Comparison of ENCODE assay signal across 1 cellular context in the genomic region with DNA sequence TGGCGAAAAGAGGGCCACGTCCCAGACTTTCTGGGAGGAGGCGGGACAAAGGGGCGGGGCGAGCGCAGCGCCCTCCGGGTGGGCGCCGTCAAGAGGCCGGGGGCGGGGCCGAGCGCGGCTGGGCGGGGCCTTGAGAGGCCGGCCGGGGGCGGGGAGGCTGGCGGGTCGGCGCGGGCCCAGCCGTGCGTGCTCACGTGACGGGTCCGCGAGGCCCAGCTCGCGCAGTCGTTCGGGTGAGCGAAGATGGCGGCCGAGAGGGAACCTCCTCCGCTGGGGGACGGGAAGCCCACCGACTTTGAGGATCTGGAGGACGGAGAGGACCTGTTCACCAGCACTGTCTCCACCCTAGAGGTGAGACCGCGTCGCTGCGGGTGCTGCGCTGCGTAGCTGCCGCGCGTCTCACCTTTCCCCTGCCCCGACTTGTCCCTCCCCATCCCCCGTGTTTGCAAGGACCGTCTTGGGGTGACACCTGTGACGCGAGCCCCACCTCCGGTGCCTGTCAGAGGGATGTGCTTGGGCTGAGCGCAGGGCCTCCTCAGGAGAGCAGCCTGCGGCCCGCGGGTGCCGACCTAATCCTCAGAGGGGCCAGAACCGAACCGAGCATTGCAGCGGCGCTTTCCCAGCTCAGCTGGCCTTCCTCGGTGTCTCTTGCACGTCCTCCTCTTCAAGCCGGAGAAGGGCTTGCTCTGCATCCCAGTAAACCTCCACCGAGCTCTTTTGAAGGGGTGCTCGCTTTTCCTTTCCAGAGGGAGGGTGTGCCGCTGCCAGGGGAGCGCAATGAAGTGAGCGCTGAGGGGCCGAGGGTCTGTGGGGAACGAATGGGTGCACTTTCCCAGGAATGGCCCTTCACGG.
TF ChIP-seq lines count a peak whose summit lies in the region.

Gene SNX2 (plus strand): TSS at position 220 of the 852 bp plus-strand sequence. CDS start 24 bp downstream, at position 244.

TF ChIP-seq in HepG2, 621 proteins besides CTCF, POLR2A, EP300 and RAD21 (continued from another document and continues in another):
- TF ChIP-seq, protein P1, sequence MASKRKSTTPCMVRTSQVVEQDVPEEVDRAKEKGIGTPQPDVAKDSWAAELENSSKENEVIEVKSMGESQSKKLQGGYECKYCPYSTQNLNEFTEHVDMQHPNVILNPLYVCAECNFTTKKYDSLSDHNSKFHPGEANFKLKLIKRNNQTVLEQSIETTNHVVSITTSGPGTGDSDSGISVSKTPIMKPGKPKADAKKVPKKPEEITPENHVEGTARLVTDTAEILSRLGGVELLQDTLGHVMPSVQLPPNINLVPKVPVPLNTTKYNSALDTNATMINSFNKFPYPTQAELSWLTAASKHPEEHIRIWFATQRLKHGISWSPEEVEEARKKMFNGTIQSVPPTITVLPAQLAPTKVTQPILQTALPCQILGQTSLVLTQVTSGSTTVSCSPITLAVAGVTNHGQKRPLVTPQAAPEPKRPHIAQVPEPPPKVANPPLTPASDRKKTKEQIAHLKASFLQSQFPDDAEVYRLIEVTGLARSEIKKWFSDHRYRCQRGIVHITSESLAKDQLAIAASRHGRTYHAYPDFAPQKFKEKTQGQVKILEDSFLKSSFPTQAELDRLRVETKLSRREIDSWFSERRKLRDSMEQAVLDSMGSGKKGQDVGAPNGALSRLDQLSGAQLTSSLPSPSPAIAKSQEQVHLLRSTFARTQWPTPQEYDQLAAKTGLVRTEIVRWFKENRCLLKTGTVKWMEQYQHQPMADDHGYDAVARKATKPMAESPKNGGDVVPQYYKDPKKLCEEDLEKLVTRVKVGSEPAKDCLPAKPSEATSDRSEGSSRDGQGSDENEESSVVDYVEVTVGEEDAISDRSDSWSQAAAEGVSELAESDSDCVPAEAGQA (IDR thresholded peaks at IDR 0.05; ENCODE audit: low read depth), result no peak
- TF ChIP-seq, protein P1 (CRISPR knock-in tag; IDR thresholded peaks at IDR 0.05; ENCODE audit: borderline replicate concordance), result no peak; the same call in 1 of the 2 replicates
- peak; percentile 57; the same call in 1 of the 2 replicates for TF ChIP-seq TFDP1 (CRISPR knock-in tag; IDR thresholded peaks at IDR 0.05; ENCODE audit: borderline replicate concordance)
- TF ChIP-seq PRDM10 (CRISPR knock-in tag; IDR thresholded peaks at IDR 0.05; ENCODE audit: low read depth), result no peak
- no peak for TF ChIP-seq SCMH1 (CRISPR knock-in tag; IDR thresholded peaks at IDR 0.05; ENCODE audit: borderline replicate concordance)
- no peak for TF ChIP-seq PAXIP1 (CRISPR knock-in tag; conservative IDR thresholded peaks at IDR 0.05)
- 0 out of 2 replicates have a peak, but pooled peaks have one; percentile 55 for TF ChIP-seq ZNF503 (CRISPR knock-in tag; IDR thresholded peaks at IDR 0.05)
- TF ChIP-seq ZNF451 (CRISPR knock-in tag; IDR thresholded peaks at IDR 0.05), result 0 out of 2 replicates have a peak, but pooled peaks have one; percentile 27
- TF ChIP-seq NAIF1 (CRISPR knock-in tag; IDR thresholded peaks at IDR 0.05; ENCODE audit: borderline replicate concordance), result 0 out of 2 replicates have a peak, but pooled peaks have one; percentile 26
- TF ChIP-seq, protein P2, sequence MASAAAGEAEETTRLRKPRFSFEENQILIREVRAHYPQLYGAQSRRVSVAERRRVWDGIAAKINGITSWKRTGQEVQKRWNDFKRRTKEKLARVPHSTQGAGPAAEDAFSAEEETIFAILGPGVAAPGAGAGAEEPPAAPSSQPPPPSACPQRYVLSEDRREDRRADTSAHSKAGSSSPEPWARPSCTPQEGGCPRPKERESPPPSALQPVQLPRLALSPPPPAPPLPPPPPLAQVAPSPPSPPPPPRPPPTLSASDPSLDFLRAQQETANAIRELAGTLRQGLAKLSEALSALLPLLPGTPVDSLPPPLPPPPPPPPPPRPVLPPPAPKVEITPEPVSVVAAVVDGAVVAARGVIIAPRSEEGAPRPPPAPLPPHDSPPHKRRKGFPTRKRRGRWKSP (CRISPR knock-in tag; IDR thresholded peaks at IDR 0.05), result no peak
- TF ChIP-seq RBM39 (IDR thresholded peaks at IDR 0.05; ENCODE audit: low read depth, low read length, poor library complexity, severe bottlenecking), result peak; percentile 56
- TF ChIP-seq ZNF160 (CRISPR knock-in tag; IDR thresholded peaks at IDR 0.05), result peak; percentile 79; the same call in 1 of the 2 replicates
- TF ChIP-seq ZNF274 (CRISPR knock-in tag; IDR thresholded peaks at IDR 0.05), result peak; percentile 64
- TF ChIP-seq REL (CRISPR knock-in tag; conservative IDR thresholded peaks at IDR 0.05), result no peak
- 0 out of 2 replicates have a peak, but pooled peaks have one; percentile 63 for TF ChIP-seq TMF1 (CRISPR knock-in tag; IDR thresholded peaks at IDR 0.05; ENCODE audit: low read depth)
- TF ChIP-seq HOXA5 (CRISPR knock-in tag; IDR thresholded peaks at IDR 0.05), result peak; percentile 53; the same call in 1 of the 2 replicates
- TF ChIP-seq HDAC6 (IDR thresholded peaks at IDR 0.05; ENCODE audit: low read depth, low read length), result no peak
- no peak for TF ChIP-seq SP1 (IDR thresholded peaks at IDR 0.05)
- TF ChIP-seq SP1 (CRISPR knock-in tag; IDR thresholded peaks at IDR 0.05), result peak; percentile 57; the same call in 1 of the 2 replicates
- TF ChIP-seq, protein P3, sequence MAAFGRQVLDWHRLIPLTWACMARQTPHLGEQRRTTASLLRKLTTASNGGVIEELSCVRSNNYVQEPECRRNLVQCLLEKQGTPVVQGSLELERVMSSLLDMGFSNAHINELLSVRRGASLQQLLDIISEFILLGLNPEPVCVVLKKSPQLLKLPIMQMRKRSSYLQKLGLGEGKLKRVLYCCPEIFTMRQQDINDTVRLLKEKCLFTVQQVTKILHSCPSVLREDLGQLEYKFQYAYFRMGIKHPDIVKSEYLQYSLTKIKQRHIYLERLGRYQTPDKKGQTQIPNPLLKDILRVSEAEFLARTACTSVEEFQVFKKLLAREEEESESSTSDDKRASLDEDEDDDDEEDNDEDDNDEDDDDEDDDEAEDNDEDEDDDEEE (CRISPR knock-in tag; IDR thresholded peaks at IDR 0.05), result peak; percentile 83
- TF ChIP-seq, protein P4, sequence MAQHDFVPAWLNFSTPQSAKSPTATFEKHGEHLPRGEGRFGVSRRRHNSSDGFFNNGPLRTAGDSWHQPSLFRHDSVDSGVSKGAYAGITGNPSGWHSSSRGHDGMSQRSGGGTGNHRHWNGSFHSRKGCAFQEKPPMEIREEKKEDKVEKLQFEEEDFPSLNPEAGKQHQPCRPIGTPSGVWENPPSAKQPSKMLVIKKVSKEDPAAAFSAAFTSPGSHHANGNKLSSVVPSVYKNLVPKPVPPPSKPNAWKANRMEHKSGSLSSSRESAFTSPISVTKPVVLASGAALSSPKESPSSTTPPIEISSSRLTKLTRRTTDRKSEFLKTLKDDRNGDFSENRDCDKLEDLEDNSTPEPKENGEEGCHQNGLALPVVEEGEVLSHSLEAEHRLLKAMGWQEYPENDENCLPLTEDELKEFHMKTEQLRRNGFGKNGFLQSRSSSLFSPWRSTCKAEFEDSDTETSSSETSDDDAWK (CRISPR knock-in tag; IDR thresholded peaks at IDR 0.05), result no peak
- no peak for TF ChIP-seq DPF2 (CRISPR knock-in tag; IDR thresholded peaks at IDR 0.05; ENCODE audit: borderline replicate concordance, low read depth)
- TF ChIP-seq KDM3A (CRISPR knock-in tag; IDR thresholded peaks at IDR 0.05; ENCODE audit: low read depth), result no peak
- TF ChIP-seq, protein P5, sequence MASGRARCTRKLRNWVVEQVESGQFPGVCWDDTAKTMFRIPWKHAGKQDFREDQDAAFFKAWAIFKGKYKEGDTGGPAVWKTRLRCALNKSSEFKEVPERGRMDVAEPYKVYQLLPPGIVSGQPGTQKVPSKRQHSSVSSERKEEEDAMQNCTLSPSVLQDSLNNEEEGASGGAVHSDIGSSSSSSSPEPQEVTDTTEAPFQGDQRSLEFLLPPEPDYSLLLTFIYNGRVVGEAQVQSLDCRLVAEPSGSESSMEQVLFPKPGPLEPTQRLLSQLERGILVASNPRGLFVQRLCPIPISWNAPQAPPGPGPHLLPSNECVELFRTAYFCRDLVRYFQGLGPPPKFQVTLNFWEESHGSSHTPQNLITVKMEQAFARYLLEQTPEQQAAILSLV (CRISPR knock-in tag; IDR thresholded peaks at IDR 0.05; ENCODE audit: borderline replicate concordance), result peak; percentile 53; the same call in 1 of the 2 replicates
- no peak for TF ChIP-seq ZNF891 (CRISPR knock-in tag; IDR thresholded peaks at IDR 0.05)
- 0 out of 2 replicates have a peak, but pooled peaks have one; percentile 17 for TF ChIP-seq HNRNPL (IDR thresholded peaks at IDR 0.05; ENCODE audit: low read depth, low read length)
- TF ChIP-seq NCOR1 (IDR thresholded peaks at IDR 0.05; ENCODE audit: borderline replicate concordance, low read length), result no peak
